In the genomic region with DNA sequence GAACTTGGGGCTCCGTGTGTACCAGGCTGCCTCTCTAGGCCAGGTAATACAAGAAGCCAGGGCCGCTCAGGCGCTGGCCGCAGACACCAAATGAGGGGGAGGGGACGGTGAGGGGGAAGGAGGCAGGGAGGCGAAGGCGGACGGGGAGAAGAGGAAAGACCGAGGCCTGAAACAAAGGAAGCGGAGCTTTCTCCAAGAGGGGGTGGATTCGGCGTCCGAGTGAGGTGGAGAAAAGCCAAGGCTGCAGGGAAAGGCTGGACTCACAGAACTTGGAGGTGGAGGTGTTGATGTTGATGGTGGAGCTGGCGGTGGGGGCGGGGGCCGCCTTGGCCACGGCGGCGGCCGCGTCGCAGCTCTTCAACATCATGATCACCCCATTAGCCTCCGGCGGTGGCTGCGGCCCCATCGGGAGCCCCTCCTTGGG, we compare ENCODE assay signal across 8 cellular contexts. TPM values are rescaled to one million over a fixed set of nuclear protein-coding genes. Genes with fewer than 3 reads are reported as not detected.
DNase-seq lines count a peak whose midpoint lies in the region; ATAC-seq and TF ChIP-seq lines count a peak whose summit lies in the region.

No MANE protein-coding gene starts in this region.

- H2AFZ ChIP-seq in ACC112 (ENCODE audit: low read length, unreplicated experiment), result no peak overlapping the region

- no peaks in the 10 kb centered on the region for H3K27me3 ChIP-seq in ACC112 (ENCODE audit: insufficient read depth, low read length)
- H3K27me3 ChIP-seq in right atrium auricular region, result no peaks in the 10 kb centered on the region

- H3K9me3 ChIP-seq in right atrium auricular region, result no peaks in the 10 kb centered on the region

- peaks cover 14% of the 10 kb centered on the region for H3K4me1 ChIP-seq in ACC112 (ENCODE audit: control insufficient read depth, insufficient read depth, low read length, unreplicated experiment)
- peaks cover 0 to 29% of the 10 kb centered on the region in 2 donors for H3K4me1 ChIP-seq in right atrium auricular region

- POLR2A ChIA-PET in RWPE1 (lab: Yijun Ruan, JAX; ENCODE audit: low non-redundant PET), result interaction anchor here (0.5 to 1.2 kb wide), 4 partner anchors 14 to 282 kb away, joined by 3 to 5 read pairs (median 4); no protein-coding TSS in a partner anchor

- H3K27ac ChIP-seq in ACC112 (ENCODE audit: low read depth, low read length) (peak overlapping the region; percentile 24; the same call in 1 of the 2 replicates), RWPE1 (peak overlapping the region; percentile 88), right atrium auricular region (peak overlapping the region; percentile 83 to 94)

- DNase-seq in RWPE1 (ENCODE audit: low spot score), result peak; percentile 66
- DNase-seq in amniotic epithelial cell (ENCODE audit: low read depth), result peak; percentile 33
- DNase-seq in right atrium auricular region (ENCODE audit: low spot score), result no peak
- DNase-seq in putamen (ENCODE audit: low spot score), result peak; percentile 9
- DNase-seq in DMS114 treated with DMSO at 0.1 percent for 48 hours (lab: John Stamatoyannopoulos, UW; ENCODE audit: unreplicated experiment), result no peak

- TF ChIP-seq CTCF in RWPE1 (conservative IDR thresholded peaks at IDR 0.05; ENCODE audit: low read depth), result no peak
- TF ChIP-seq CTCF in right atrium auricular region (IDR thresholded peaks at IDR 0.05), result no peak

- peaks cover 48% of the 10 kb centered on the region for H3K79me2 ChIP-seq in ACC112 (ENCODE audit: control insufficient read depth, insufficient read depth, low read length, unreplicated experiment)

- ATAC-seq in GM18858 (IDR thresholded peaks at IDR 0.05; ENCODE audit: unreplicated experiment) (peak; percentile 4), HG03108 (IDR thresholded peaks at IDR 0.05; ENCODE audit: unreplicated experiment) (peak; percentile 16)

- CTCF ChIA-PET in RWPE1 (lab: Yijun Ruan, JAX), result interaction anchor here (0.6 kb wide), 1 partner anchor 79 kb away, joined by 3 read pairs; no protein-coding TSS in a partner anchor

- H3K36me3 ChIP-seq in ACC112 (ENCODE audit: insufficient read depth, low read length) (no peaks in the 10 kb centered on the region), right atrium auricular region (no peaks in the 10 kb centered on the region)

- peak overlapping the region; percentile 76 for H3K4me3 ChIP-seq in ACC112 (ENCODE audit: low read depth, low read length)
- peak overlapping the region; percentile 80 to 99 for H3K4me3 ChIP-seq in right atrium auricular region

RNA-seq across cellular contexts. Expression of gene CACUL1, which starts 0.6 kb away (rescaled TPM):
- total RNA-seq in right atrium auricular region, result 10 to 100 TPM; 17.2 to 17.5 TPM

Comparison
In these comparisons a context has a peak if more than half of its experiments do, and no peak if none do; other contexts are left out.
1. H3K27ac ChIP-seq: peak in every context shown above with its lines; median percentile 88 in right atrium auricular region; 88 in RWPE1; 24 in ACC112.
2. DNase-seq: peak in RWPE1 (single experiment), amniotic epithelial cell (single experiment) and putamen (single experiment); none in right atrium auricular region (single experiment) and DMS114 treated with DMSO at 0.1 percent for 48 hours (single experiment).